Comparison of ENCODE assay signal across 12 cellular contexts in the genomic region with DNA sequence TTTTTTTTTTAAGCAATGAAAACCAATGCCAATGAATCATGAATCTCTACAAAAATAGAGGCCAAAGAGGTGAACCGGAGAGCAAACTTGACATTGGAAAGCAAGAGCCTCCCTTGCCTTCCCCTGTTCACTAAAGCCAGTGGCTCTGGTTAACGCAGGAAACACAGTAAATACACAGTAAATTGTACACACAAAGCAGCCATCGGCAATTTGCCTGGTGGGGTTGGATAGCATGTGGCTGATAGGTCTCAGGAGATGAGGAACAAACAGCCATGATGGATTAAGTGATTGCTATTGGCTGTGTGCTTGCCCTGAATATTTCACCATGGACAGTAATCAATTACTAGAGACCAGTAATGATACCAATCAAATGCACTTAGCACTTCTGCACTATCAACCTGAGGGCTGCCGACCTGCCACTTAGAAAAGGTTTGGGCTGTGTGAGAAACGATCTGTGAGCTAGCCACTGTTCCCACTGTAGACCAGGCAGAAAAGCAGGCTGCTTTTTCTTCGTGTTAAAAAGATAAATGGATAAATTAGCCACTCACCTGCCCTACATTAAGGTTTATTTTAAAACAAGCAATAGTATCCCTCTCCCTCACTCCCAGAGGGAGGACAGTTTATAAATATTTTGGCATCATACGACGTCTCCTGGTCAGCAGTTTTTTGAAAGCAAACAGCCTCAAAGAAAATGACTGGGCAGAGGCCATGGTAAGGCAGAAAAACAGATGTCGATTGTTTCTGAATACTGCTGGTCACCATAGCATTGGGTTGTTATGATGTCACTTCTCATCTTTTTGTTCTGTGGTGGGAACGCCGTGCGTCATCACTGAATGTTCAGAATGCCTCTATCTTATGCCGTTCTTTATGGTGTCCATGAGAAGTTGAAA.
DNase-seq lines count a peak whose midpoint lies in the region; ATAC-seq, FAIRE-seq and TF ChIP-seq lines count a peak whose summit lies in the region.
"Had no signal": no experiment of that assay in that cellular context is flagged by ENCODE, and none has a peak within 500 bp of the region (broad histone marks: within the 10 kb centered on the region; RNA-seq: fewer than 3 reads in every experiment).

No MANE protein-coding gene starts in this region.

- no peaks in the 10 kb centered on the region for H3K27me3 Mint-ChIP-seq in astrocyte (ENCODE audit: low read depth, unreplicated experiment)
- H3K27me3 Mint-ChIP-seq: activated CD4-positive, alpha-beta T cell treated with anti-CD3 and anti-CD28 coated beads for 36 hours had no signal

- H3K4me2 ChIP-seq in astrocyte (ENCODE audit: low read length) (peak overlapping the region; percentile 30), smooth muscle cell (no peak overlapping the region)

- no peak for TF ChIP-seq CTCF in astrocyte (IDR thresholded peaks at IDR 0.05; ENCODE audit: insufficient read depth, low read depth, low read length)
- TF ChIP-seq CTCF in smooth muscle cell (IDR thresholded peaks at IDR 0.05; ENCODE audit: borderline replicate concordance, insufficient read depth, poor library complexity, severe bottlenecking) = no peak

- 73% methylated on average over 13 of the region's 13 CpGs for WGBS in smooth muscle cell (ENCODE audit: low lambda C conversion rate)

- FAIRE-seq in astrocyte (lab: Jason Lieb, UNC) = no peak
- peak; percentile 93 for FAIRE-seq in islet of Langerhans (lab: Jason Lieb, UNC)

- H3K9ac ChIP-seq in astrocyte (ENCODE audit: low read length) (peak overlapping the region; percentile 4), smooth muscle cell (ENCODE audit: low read depth) (peak overlapping the region; percentile 61)

- no peaks in the 10 kb centered on the region for H3K27me3 ChIP-seq in astrocyte (ENCODE audit: insufficient read depth, low read length)
- no peaks in the 10 kb centered on the region for H3K27me3 ChIP-seq in smooth muscle cell (ENCODE audit: low read depth)
- H3K27me3 ChIP-seq: testis had no signal

- no peak overlapping the region for H2AFZ ChIP-seq in astrocyte (ENCODE audit: low read depth, low read length)
- H2AFZ ChIP-seq in smooth muscle cell (ENCODE audit: low read depth) = no peak overlapping the region

- ATAC-seq in HG02798 (IDR thresholded peaks at IDR 0.05; ENCODE audit: poor library complexity, unreplicated experiment) = no peak

- H3K9me3 Mint-ChIP-seq in astrocyte (ENCODE audit: unreplicated experiment) = no peaks in the 10 kb centered on the region

- H3K9me3 ChIP-seq in astrocyte (ENCODE audit: insufficient read depth, low read depth, low read length) (no peaks in the 10 kb centered on the region), smooth muscle cell (replicated peaks; ENCODE audit: low read depth) (no peaks in the 10 kb centered on the region)
- H3K9me3 ChIP-seq: testis had no signal

- H3K4me1 Mint-ChIP-seq in astrocyte (ENCODE audit: low read depth, unreplicated experiment) = peaks cover 31% of the 10 kb centered on the region

- H3K36me3 ChIP-seq in astrocyte (ENCODE audit: insufficient read depth, low read length) (no peaks in the 10 kb centered on the region), smooth muscle cell (ENCODE audit: low read depth) (no peaks in the 10 kb centered on the region)

- peaks cover 14% of the 10 kb centered on the region for H3K4me1 ChIP-seq in astrocyte (ENCODE audit: insufficient read depth, low read length)
- H3K4me1 ChIP-seq in smooth muscle cell (ENCODE audit: low read depth) = peaks cover 8% of the 10 kb centered on the region

- H3K27ac Mint-ChIP-seq in astrocyte (ENCODE audit: unreplicated experiment) = peak overlapping the region; percentile 79
- H3K27ac Mint-ChIP-seq: activated CD4-positive, alpha-beta T cell treated with anti-CD3 and anti-CD28 coated beads for 36 hours had no signal

- H3K79me2 ChIP-seq in astrocyte (ENCODE audit: insufficient read depth, low read length) (no peaks in the 10 kb centered on the region), smooth muscle cell (ENCODE audit: low read depth) (peaks cover 25% of the 10 kb centered on the region)

- DNase-seq in NCI-H1436 treated with DMSO at 0.1 percent for 48 hours (lab: John Stamatoyannopoulos, UW) (peak; percentile 30), astrocyte (ENCODE audit: low read depth) (peak; percentile 74), smooth muscle cell (lab: John Stamatoyannopoulos, UW; ENCODE audit: unreplicated experiment) (no peak), HCEC 1CT (no peak), H4 (ENCODE audit: low spot score) (no peak)
- DNase-seq: activated CD4-positive, alpha-beta T cell treated with anti-CD3 and anti-CD28 coated beads for 36 hours; aorta; erythroblast; KG1; testis had no signal

- H4K20me1 ChIP-seq in astrocyte (ENCODE audit: insufficient read depth, low read length) (no peaks in the 10 kb centered on the region), smooth muscle cell (ENCODE audit: low read depth) (peaks cover 6% of the 10 kb centered on the region)

- H3K27ac ChIP-seq in astrocyte (ENCODE audit: low read depth, low read length) = no peak overlapping the region
- peak overlapping the region; percentile 88 for H3K27ac ChIP-seq in smooth muscle cell (ENCODE audit: low read depth)

- H3F3A ChIP-seq in smooth muscle cell (ENCODE audit: low read depth) = peaks cover 8% of the 10 kb centered on the region

- no peaks in the 10 kb centered on the region for H3K36me3 Mint-ChIP-seq in astrocyte (ENCODE audit: low read depth, unreplicated experiment)

- H3K4me3 Mint-ChIP-seq in astrocyte (ENCODE audit: unreplicated experiment) = no peak overlapping the region
- H3K4me3 Mint-ChIP-seq: activated CD4-positive, alpha-beta T cell treated with anti-CD3 and anti-CD28 coated beads for 36 hours had no signal

- H3K4me3 ChIP-seq in astrocyte (ENCODE audit: insufficient read depth, low read depth, low read length) = no peak overlapping the region
- no peak overlapping the region for H3K4me3 ChIP-seq in smooth muscle cell
- H3K4me3 ChIP-seq: testis had no signal

Comparison
In these comparisons a context has a peak if more than half of its experiments do, and no peak if none do; other contexts are left out.
1. DNase-seq: peak in NCI-H1436 treated with DMSO at 0.1 percent for 48 hours (single experiment) and astrocyte (single experiment); none in smooth muscle cell (single experiment), HCEC 1CT (single experiment) and H4 (single experiment).